In genomic region chr20:51768759-51769517, GRCh38 we compare ENCODE assay signal across 8 cellular contexts. TPM values are rescaled to one million over a fixed set of nuclear protein-coding genes. Genes with fewer than 3 reads are reported as not detected.
DNase-seq lines count a peak whose midpoint lies in the region; ATAC-seq, FAIRE-seq and TF ChIP-seq lines count a peak whose summit lies in the region.

No MANE protein-coding gene starts in this region.

- H3K79me2 ChIP-seq in astrocyte (ENCODE audit: insufficient read depth, low read length) (peaks cover 19% of the 10 kb centered on the region), mesendoderm (ENCODE audit: control insufficient read depth, insufficient read depth, low read length) (no peaks in the 10 kb centered on the region), MM.1S (ENCODE audit: low read length) (no peaks in the 10 kb centered on the region)

- no peak overlapping the region for H4K5ac ChIP-seq in mesendoderm (ENCODE audit: low read length)

- WGBS in A549 (ENCODE audit: missing lambda C conversion rate): 77% methylated on average over 12 of the region's 16 CpGs
- no CpG with 5 or more reads among the region's 16 CpGs for WGBS in mesendoderm (ENCODE audit: extremely low coverage, insufficient coverage, low lambda C conversion rate)

- H3K9me3 ChIP-seq in A549 (no peaks in the 10 kb centered on the region), astrocyte (ENCODE audit: insufficient read depth, low read depth, low read length) (no peaks in the 10 kb centered on the region), MM.1S (replicated peaks; ENCODE audit: insufficient read depth, low read length) (no peaks in the 10 kb centered on the region)

- no peaks in the 10 kb centered on the region for H3K4me1 Mint-ChIP-seq in astrocyte (ENCODE audit: low read depth, unreplicated experiment)

- POLR2A ChIA-PET in A549 (lab: Yijun Ruan, JAX): no interaction called here

- H3K27me3 ChIP-seq in H7 (ENCODE audit: control insufficient read depth, insufficient read depth, low read length): peaks cover 10% of the 10 kb centered on the region
- no peaks in the 10 kb centered on the region for H3K27me3 ChIP-seq in astrocyte (ENCODE audit: insufficient read depth, low read length)
- no peaks in the 10 kb centered on the region for H3K27me3 ChIP-seq in mesendoderm (ENCODE audit: insufficient read depth, low read length, poor library complexity)
- no peaks in the 10 kb centered on the region for H3K27me3 ChIP-seq in MM.1S (replicated peaks; ENCODE audit: insufficient read depth, low read length)

- H3K4ac ChIP-seq in mesendoderm (ENCODE audit: low read depth, low read length): no peak overlapping the region

- no peaks in the 10 kb centered on the region for H3K27me3 Mint-ChIP-seq in astrocyte (ENCODE audit: low read depth, unreplicated experiment)

- H3K23ac ChIP-seq in mesendoderm (ENCODE audit: low read length): no peak overlapping the region

- H3K9ac ChIP-seq in astrocyte (ENCODE audit: low read length) (no peak overlapping the region), mesendoderm (ENCODE audit: low read length) (no peak overlapping the region), MM.1S (ENCODE audit: low read length) (no peak overlapping the region)

- H3K79me1 ChIP-seq in mesendoderm (ENCODE audit: low read length): no peaks in the 10 kb centered on the region

- H3K4me1 ChIP-seq in A549: peaks cover 9% of the 10 kb centered on the region; the same call in 2 of the 3 replicates
- H3K4me1 ChIP-seq in astrocyte (ENCODE audit: insufficient read depth, low read length): peaks cover 6% of the 10 kb centered on the region
- no peaks in the 10 kb centered on the region for H3K4me1 ChIP-seq in mesendoderm (ENCODE audit: control insufficient read depth, low read depth, low read length)
- H3K4me1 ChIP-seq in MM.1S (ENCODE audit: low read length): no peaks in the 10 kb centered on the region

- ATAC-seq in A549: no peak
- ATAC-seq in GM18868 (IDR thresholded peaks at IDR 0.05; ENCODE audit: unreplicated experiment): no peak

- CTCF ChIA-PET in A549 (lab: Yijun Ruan, JAX): no interaction called here

- 0 out of 2 replicates have a peak, but pooled peaks cover 4% of the 10 kb centered on the region for H3F3A ChIP-seq in MM.1S (ENCODE audit: insufficient read depth, low read length)

- H3K9me2 ChIP-seq in MM.1S (replicated peaks; ENCODE audit: insufficient read depth, low read length): no peaks in the 10 kb centered on the region

- H3K36me3 ChIP-seq in H7 (replicated peaks; ENCODE audit: control insufficient read depth, insufficient read depth, low read length) (no peaks in the 10 kb centered on the region), astrocyte (ENCODE audit: insufficient read depth, low read length) (no peaks in the 10 kb centered on the region), mesendoderm (ENCODE audit: control insufficient read depth, insufficient read depth, low read length) (no peaks in the 10 kb centered on the region), MM.1S (replicated peaks; ENCODE audit: insufficient read depth, low read length) (no peaks in the 10 kb centered on the region)

- DNase-seq in A549 (ENCODE audit: low read depth in 1 of 2, low spot score in 1 of 2): no peak
- peak; percentile 49 for DNase-seq in H7
- no peak for DNase-seq in astrocyte (ENCODE audit: low read depth)
- no peak for DNase-seq in mesendoderm
- DNase-seq in NCI-H2196 treated with DMSO at 0.1 percent for 48 hours (lab: John Stamatoyannopoulos, UW; ENCODE audit: unreplicated experiment): no peak
- no peak for DNase-seq in MM.1S
- DNase-seq in NCI-H2107 (lab: John Stamatoyannopoulos, UW): no peak

- FAIRE-seq in A549 (lab: Jason Lieb, UNC) (no peak), astrocyte (lab: Jason Lieb, UNC) (no peak)

- no peak overlapping the region for H4K8ac ChIP-seq in mesendoderm (ENCODE audit: low read depth, low read length)

- no peak overlapping the region for H2AK5ac ChIP-seq in mesendoderm (ENCODE audit: low read length)

- H2BK5ac ChIP-seq in mesendoderm (ENCODE audit: low read length): no peak overlapping the region

- no peak for TF ChIP-seq POLR2A in A549 (IDR thresholded peaks at IDR 0.05; ENCODE audit: low read length)

- no peak for TF ChIP-seq EP300 in A549 (IDR thresholded peaks at IDR 0.05)

- no peaks in the 10 kb centered on the region for H3K36me3 Mint-ChIP-seq in astrocyte (ENCODE audit: low read depth, unreplicated experiment)

- no peak overlapping the region for H3K56ac ChIP-seq in mesendoderm (ENCODE audit: low read length)

- H2AFZ ChIP-seq in astrocyte (ENCODE audit: low read depth, low read length): peak overlapping the region; percentile 30
- no peak overlapping the region for H2AFZ ChIP-seq in MM.1S (ENCODE audit: low read length)

- H2BK15ac ChIP-seq in mesendoderm (replicated peaks; ENCODE audit: low read depth): no peak overlapping the region

- H4K20me1 ChIP-seq in astrocyte (ENCODE audit: insufficient read depth, low read length) (no peaks in the 10 kb centered on the region), MM.1S (ENCODE audit: insufficient read depth, low read length) (no peaks in the 10 kb centered on the region)

- H2BK120ac ChIP-seq in mesendoderm (ENCODE audit: low read depth, low read length): no peak overlapping the region

- TF ChIP-seq RAD21 in A549 (conservative IDR thresholded peaks at IDR 0.05 in 1 of 2, IDR thresholded peaks at IDR 0.05 in 1 of 2): no peak

- H3K4me3 ChIP-seq in A549 (peak overlapping the region; percentile 89; the same call in 1 of the 3 replicates), H7 (ENCODE audit: insufficient read depth, low read depth, low read length) (0 out of 2 replicates have a peak overlapping the region, but pooled peaks have one; percentile 4), astrocyte (ENCODE audit: insufficient read depth, low read depth, low read length) (no peak overlapping the region), mesendoderm (ENCODE audit: low read length) (no peak overlapping the region), MM.1S (ENCODE audit: low read length) (no peak overlapping the region)

- H3K18ac ChIP-seq in mesendoderm (ENCODE audit: low read length): peak overlapping the region; percentile 89

- no peaks in the 10 kb centered on the region for H3K9me3 Mint-ChIP-seq in astrocyte (ENCODE audit: unreplicated experiment)

- H3K27ac ChIP-seq in A549 (peak overlapping the region; percentile 83 to 97; a peak in 5 of 6 replicates), astrocyte (ENCODE audit: low read depth, low read length) (no peak overlapping the region), mesendoderm (ENCODE audit: low read depth, low read length) (no peak overlapping the region), MM.1S (ENCODE audit: low read length) (no peak overlapping the region)

- TF ChIP-seq CTCF in A549 (IDR thresholded peaks at IDR 0.05) (no peak), astrocyte (IDR thresholded peaks at IDR 0.05; ENCODE audit: insufficient read depth, low read depth, low read length) (no peak), MM.1S (IDR thresholded peaks at IDR 0.05; ENCODE audit: low read length) (no peak)

- peak overlapping the region; percentile 82 for H3K4me3 Mint-ChIP-seq in astrocyte (ENCODE audit: unreplicated experiment)

- H3K4me2 ChIP-seq in A549: peak overlapping the region; percentile 51
- peak overlapping the region; percentile 61 for H3K4me2 ChIP-seq in astrocyte (ENCODE audit: low read length)
- no peak overlapping the region for H3K4me2 ChIP-seq in mesendoderm (ENCODE audit: low read length)
- H3K4me2 ChIP-seq in MM.1S (ENCODE audit: low read depth, low read length): no peak overlapping the region

- peak overlapping the region; percentile 42 for H3K27ac Mint-ChIP-seq in astrocyte (ENCODE audit: unreplicated experiment)

TF ChIP-seq in A549, 52 proteins besides CTCF, POLR2A, EP300 and RAD21:
- TF ChIP-seq MAFK (IDR thresholded peaks at IDR 0.05; ENCODE audit: partially characterized antibody): no peak
- no peak for TF ChIP-seq HDAC2 (IDR thresholded peaks at IDR 0.05)
- no peak for TF ChIP-seq ZSCAN20 (CRISPR knock-in tag; IDR thresholded peaks at IDR 0.05)
- no peak for TF ChIP-seq POLR2AphosphoS2 (conservative IDR thresholded peaks at IDR 0.05; ENCODE audit: low read length)

RNA-seq across cellular contexts. Expression of gene ATP9A, which starts 0.7 kb away (rescaled TPM):
- polyA plus RNA-seq in A549 (2011; rRNA removed) (23.3 and 23.6 TPM in 2 replicates), A549 (2017; fragmentation: RNase III; extraction: RNeasy Plus Mini Kit Qiagen cat#74134 plus additional on column Dnase treatment) (8.5 to 10.2 TPM (median 9.9 TPM) in 3 replicates)
- 5.5 and 7.0 TPM in 2 replicates for polyA plus RNA-seq in A549 (2012; cell fraction: cytosol; rRNA removed)
- 7.2 and 9.0 TPM in 2 replicates for polyA plus RNA-seq in A549 (2012; cell fraction: nucleus; rRNA removed)
- 61.2 and 62.6 TPM in 2 replicates for polyA minus RNA-seq in A549 (2011; rRNA and poly(A)+ RNA removed)
- total RNA-seq in H7 (2014; rRNA removed; shearing (Covaris generic)): 1.6 and 2.1 TPM in 2 replicates
- total RNA-seq in astrocyte: 12.9 and 13.5 TPM in 2 replicates
- polyA plus RNA-seq in mesendoderm (2013, experiment 1 of 2): 2.2 TPM
- 2.3 TPM for polyA plus RNA-seq in mesendoderm (2013, experiment 2 of 2)

RNA-seq across cellular contexts. Expression of gene SALL4, which starts 33.4 kb away (rescaled TPM):
- polyA plus RNA-seq in A549 (2011; rRNA removed) (7.6 and 8.5 TPM in 2 replicates), A549 (2017; fragmentation: RNase III; extraction: RNeasy Plus Mini Kit Qiagen cat#74134 plus additional on column Dnase treatment) (2.3 to 3.8 TPM (median 2.5 TPM) in 3 replicates)
- polyA plus RNA-seq in A549 (2012; cell fraction: cytosol; rRNA removed): 2.0 and 2.2 TPM in 2 replicates
- 12.2 and 12.8 TPM in 2 replicates for polyA plus RNA-seq in A549 (2012; cell fraction: nucleus; rRNA removed)
- 3.7 and 4.1 TPM in 2 replicates for polyA minus RNA-seq in A549 (2011; rRNA and poly(A)+ RNA removed)
- total RNA-seq in H7 (2014; rRNA removed; shearing (Covaris generic)): 127 and 134 TPM in 2 replicates
- 15.0 and 21.7 TPM in 2 replicates for total RNA-seq in astrocyte
- 92.3 TPM for polyA plus RNA-seq in mesendoderm (2013, experiment 1 of 2)
- polyA plus RNA-seq in mesendoderm (2013, experiment 2 of 2): 94.0 TPM

Comparison
In these comparisons a context has a peak if more than half of its experiments do, and no peak if none do; other contexts are left out.
1. H3K27ac ChIP-seq: peak in A549 (2 of 2); none in astrocyte (single experiment), mesendoderm (single experiment) and MM.1S (single experiment).
2. H3K4me2 ChIP-seq: peak in A549 (single experiment) and astrocyte (single experiment); none in mesendoderm (single experiment) and MM.1S (single experiment).
3. H3K4me3 ChIP-seq: peak in A549 (single experiment) and H7 (single experiment); none in astrocyte (single experiment), mesendoderm (single experiment) and MM.1S (single experiment).